In the genomic region with DNA sequence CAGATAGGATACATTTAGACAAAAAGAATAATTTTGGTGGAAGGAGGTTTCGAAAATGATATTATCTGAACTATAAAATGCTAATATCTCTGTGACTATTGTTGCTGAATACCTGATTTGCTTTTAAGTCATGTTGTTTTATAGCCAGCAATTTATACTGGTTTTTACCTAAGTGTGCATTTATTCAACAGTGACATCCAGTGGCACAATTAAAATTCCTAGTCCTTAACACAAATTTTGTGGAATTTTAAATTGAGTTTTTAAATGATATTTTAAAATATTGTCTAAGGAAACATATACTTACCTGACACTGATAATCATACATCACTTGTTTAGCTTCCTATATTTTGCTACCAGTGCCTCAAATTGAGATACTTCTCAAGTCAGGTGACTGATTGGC, we compare ENCODE assay signal across 17 cellular contexts.
DNase-seq lines count a peak whose midpoint lies in the region; ATAC-seq, FAIRE-seq and TF ChIP-seq lines count a peak whose summit lies in the region.
"Had no signal": no experiment of that assay in that cellular context is flagged by ENCODE, and none has a peak within 500 bp of the region (broad histone marks: within the 10 kb centered on the region; RNA-seq: fewer than 3 reads in every experiment).

No MANE protein-coding gene starts in this region.

- H3K4me2 ChIP-seq in GM23248 (ENCODE audit: unreplicated experiment) (no peak overlapping the region), endothelial cell of umbilical vein (ENCODE audit: insufficient read depth, low read length) (no peak overlapping the region), osteoblast (ENCODE audit: insufficient read depth, low read length) (no peak overlapping the region)

- TF ChIP-seq CTCF in LNCAP (IDR thresholded peaks at IDR 0.05) (peak; percentile 69), endothelial cell of umbilical vein (IDR thresholded peaks at IDR 0.05; ENCODE audit: extremely low read depth in 1 of 2, insufficient read depth in 1 of 2, low read depth in 1 of 2, low read length in 2 of 2) (no peak), osteoblast (IDR thresholded peaks at IDR 0.05; ENCODE audit: extremely low read depth, low read depth, low read length) (peak; percentile 29)

- POLR2A ChIA-PET in endothelial cell of umbilical vein (lab: Charles Lee), result no interaction called here

- H3K4me1 ChIP-seq in GM23248 (ENCODE audit: insufficient read depth) (no peaks in the 10 kb centered on the region), endothelial cell of umbilical vein (ENCODE audit: control insufficient read depth, extremely low read depth, insufficient read depth, low read length) (no peaks in the 10 kb centered on the region), osteoblast (ENCODE audit: insufficient read depth, low read length) (peaks cover 2% of the 10 kb centered on the region)
- H3K4me1 ChIP-seq: spleen, upper lobe of left lung had no signal

- in situ Hi-C loops in GM23248 (cut with MboI), result no loop called here

- DNase-seq in GM23248 (peak; percentile 7), endothelial cell of umbilical vein (ENCODE audit: low read depth, low spot score) (peak; percentile 25), osteoblast (ENCODE audit: insufficient read length, low spot score, missing footprints) (no peak), AML-193 (lab: John Stamatoyannopoulos, UW) (no peak), erythroblast (lab: John Stamatoyannopoulos, UW) (no peak)
- DNase-seq: activated CD4-positive, alpha-beta T cell treated with anti-CD3 and anti-CD28 coated beads, Interleukin-2, amount 10 ng/mL, durations not matched to agents 24 days and 14 days; Calu3; midbrain; NCI-H82; OCI-M1; SHP77 treated with DMSO at 0.1 percent for 48 hours; spleen; T-helper 17 cell; upper lobe of left lung had no signal

- dilution Hi-C loops in endothelial cell of umbilical vein (cut with MboI; ENCODE audit: extremely low pct_ligation_motif_present, low sequenced_read_pairs), result no loop called here

- no TSS peak for BruUV-seq in endothelial cell of umbilical vein (replicated peaks; lab: Mats Ljungman, UMichigan)

- peaks cover 28% of the 10 kb centered on the region for H3K27me3 ChIP-seq in GM23248 (replicated peaks; ENCODE audit: insufficient read depth)
- H3K27me3 ChIP-seq in endothelial cell of umbilical vein (ENCODE audit: control insufficient read depth in 2 of 2, insufficient read depth in 2 of 2, low read length in 2 of 2), result no peaks in the 10 kb centered on the region
- peaks cover 3% of the 10 kb centered on the region for H3K27me3 ChIP-seq in osteoblast (ENCODE audit: insufficient read depth, low read length)
- H3K27me3 ChIP-seq: spleen, upper lobe of left lung had no signal

- H3K9me3 ChIP-seq in GM23248 (ENCODE audit: low read depth) (no peaks in the 10 kb centered on the region), endothelial cell of umbilical vein (replicated peaks; ENCODE audit: control insufficient read depth, insufficient read depth, low read length) (no peaks in the 10 kb centered on the region), osteoblast (ENCODE audit: low read depth, low read length) (no peaks in the 10 kb centered on the region)
- H3K9me3 ChIP-seq: spleen, upper lobe of left lung had no signal

- H3K9me1 ChIP-seq in endothelial cell of umbilical vein (replicated peaks; ENCODE audit: control insufficient read depth, extremely low read depth, insufficient read depth, low read length), result no peaks in the 10 kb centered on the region

- H3K36me3 ChIP-seq in GM23248 (ENCODE audit: low read depth) (no peaks in the 10 kb centered on the region), endothelial cell of umbilical vein (ENCODE audit: control insufficient read depth in 2 of 2, extremely low read depth in 1 of 2, insufficient read depth in 2 of 2, low read length in 2 of 2) (no peaks in the 10 kb centered on the region), osteoblast (ENCODE audit: insufficient read depth, low read length) (no peaks in the 10 kb centered on the region)

- no peak for ATAC-seq in GM19328 (IDR thresholded peaks at IDR 0.05; ENCODE audit: unreplicated experiment)
- ATAC-seq: activated T-helper 17 cell treated with anti-CD3 and anti-CD28 coated beads, Interleukin-2, amount 50 U/mL, for 72 hours; T-helper 17 cell had no signal

- no peak for FAIRE-seq in endothelial cell of umbilical vein (lab: Jason Lieb, UNC)

- H3K9ac ChIP-seq in GM23248 (no peak overlapping the region), endothelial cell of umbilical vein (replicated peaks; ENCODE audit: extremely low read depth, insufficient read depth, low read length) (no peak overlapping the region)

- H3K4me3 ChIP-seq in GM23248 (no peak overlapping the region), endothelial cell of umbilical vein (replicated peaks in 1 of 3; ENCODE audit: insufficient read depth in 1 of 3, low read depth in 1 of 3, low read length in 3 of 3) (no peak overlapping the region), osteoblast (ENCODE audit: insufficient read depth, low read length) (no peak overlapping the region)
- H3K4me3 ChIP-seq: spleen, upper lobe of left lung had no signal

- no peaks in the 10 kb centered on the region for H3F3A ChIP-seq in GM23248 (ENCODE audit: insufficient read depth)

- TF ChIP-seq POLR2A in endothelial cell of umbilical vein (IDR thresholded peaks at IDR 0.05; ENCODE audit: low read depth, low read length), result no peak
- no peak for TF ChIP-seq POLR2A in erythroblast (IDR thresholded peaks at IDR 0.05; ENCODE audit: low read length)

- no peak overlapping the region for H3K27ac ChIP-seq in GM23248
- H3K27ac ChIP-seq in endothelial cell of umbilical vein (ENCODE audit: insufficient read depth, low read depth, low read length), result no peak overlapping the region
- no peak overlapping the region for H3K27ac ChIP-seq in osteoblast (ENCODE audit: low read depth, low read length)
- H3K27ac ChIP-seq: spleen, upper lobe of left lung had no signal

- CTCF ChIA-PET in endothelial cell of umbilical vein (lab: Charles Lee), result interaction anchor here (0.7 kb wide), 1 partner anchor 331 kb away, joined by 3 read pairs; no protein-coding TSS in a partner anchor

- H2AFZ ChIP-seq in GM23248 (no peak overlapping the region), endothelial cell of umbilical vein (ENCODE audit: low read depth, low read length) (no peak overlapping the region), osteoblast (ENCODE audit: low read length) (no peak overlapping the region)

- 35 to 36% methylated on average over 1 of the region's 1 CpG for WGBS in GM23248 (ENCODE audit: low coverage in 1 of 2, low lambda C conversion rate in 2 of 2, missing lambda C conversion rate in 2 of 2), 2 experiments

- H3K79me2 ChIP-seq in GM23248 (ENCODE audit: insufficient read depth) (no peaks in the 10 kb centered on the region), endothelial cell of umbilical vein (ENCODE audit: control insufficient read depth, insufficient read depth, low read length) (no peaks in the 10 kb centered on the region), osteoblast (ENCODE audit: insufficient read depth, low read length) (no peaks in the 10 kb centered on the region)

- intact Hi-C loops in endothelial cell of umbilical vein (cut with micrococcal nuclease), result loop anchor here (5.0 kb wide), 1 partner anchor 147 kb away; the partner anchor contains the start of gene ARHGAP28

- H4K20me1 ChIP-seq in GM23248 (ENCODE audit: insufficient read depth), result no peaks in the 10 kb centered on the region
- H4K20me1 ChIP-seq in endothelial cell of umbilical vein (replicated peaks; ENCODE audit: control insufficient read depth, extremely low read depth, insufficient read depth, low read length), result no peaks in the 10 kb centered on the region
- H4K20me1 ChIP-seq in osteoblast (ENCODE audit: insufficient read depth, low read length), result no peaks in the 10 kb centered on the region

- no peaks in the 10 kb centered on the region for H3K9me2 ChIP-seq in GM23248 (ENCODE audit: insufficient read depth)

TF ChIP-seq in endothelial cell of umbilical vein, 7 proteins besides CTCF, POLR2A, EP300 and RAD21:
- no peak for TF ChIP-seq MYC (IDR thresholded peaks at IDR 0.05; ENCODE audit: low read depth, low read length)
- TF ChIP-seq, protein P1, sequence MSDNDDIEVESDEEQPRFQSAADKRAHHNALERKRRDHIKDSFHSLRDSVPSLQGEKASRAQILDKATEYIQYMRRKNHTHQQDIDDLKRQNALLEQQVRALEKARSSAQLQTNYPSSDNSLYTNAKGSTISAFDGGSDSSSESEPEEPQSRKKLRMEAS (IDR thresholded peaks at IDR 0.05; ENCODE audit: insufficient read depth, insufficient read length), result no peak
- no peak for TF ChIP-seq FOS (IDR thresholded peaks at IDR 0.05; ENCODE audit: borderline replicate concordance, insufficient read depth, low read length)
- TF ChIP-seq POLR2AphosphoS5 (IDR thresholded peaks at IDR 0.05; ENCODE audit: insufficient read depth, low read depth, low read length), result no peak
- TF ChIP-seq JUN (IDR thresholded peaks at IDR 0.05; ENCODE audit: borderline replicate concordance, insufficient read depth, insufficient read length, low read depth), result no peak
- no peak for TF ChIP-seq EZH2 (IDR thresholded peaks at IDR 0.05; ENCODE audit: borderline replicate concordance, low read depth, low read length, severe bottlenecking)
- no peak for TF ChIP-seq GATA2 (IDR thresholded peaks at IDR 0.05; ENCODE audit: insufficient read depth, insufficient read length, low read depth, low read length)

Comparison
In these comparisons a context has a peak if more than half of its experiments do, and no peak if none do; other contexts are left out.
1. DNase-seq: peak in GM23248 (single experiment) and endothelial cell of umbilical vein (single experiment); none in osteoblast (single experiment), AML-193 (0 of 2) and erythroblast (0 of 2).
2. CTCF ChIP-seq: peak in LNCAP (single experiment) and osteoblast (single experiment); none in endothelial cell of umbilical vein (0 of 2).